ENCODE assay signal across 19 cellular contexts in the genomic region with DNA sequence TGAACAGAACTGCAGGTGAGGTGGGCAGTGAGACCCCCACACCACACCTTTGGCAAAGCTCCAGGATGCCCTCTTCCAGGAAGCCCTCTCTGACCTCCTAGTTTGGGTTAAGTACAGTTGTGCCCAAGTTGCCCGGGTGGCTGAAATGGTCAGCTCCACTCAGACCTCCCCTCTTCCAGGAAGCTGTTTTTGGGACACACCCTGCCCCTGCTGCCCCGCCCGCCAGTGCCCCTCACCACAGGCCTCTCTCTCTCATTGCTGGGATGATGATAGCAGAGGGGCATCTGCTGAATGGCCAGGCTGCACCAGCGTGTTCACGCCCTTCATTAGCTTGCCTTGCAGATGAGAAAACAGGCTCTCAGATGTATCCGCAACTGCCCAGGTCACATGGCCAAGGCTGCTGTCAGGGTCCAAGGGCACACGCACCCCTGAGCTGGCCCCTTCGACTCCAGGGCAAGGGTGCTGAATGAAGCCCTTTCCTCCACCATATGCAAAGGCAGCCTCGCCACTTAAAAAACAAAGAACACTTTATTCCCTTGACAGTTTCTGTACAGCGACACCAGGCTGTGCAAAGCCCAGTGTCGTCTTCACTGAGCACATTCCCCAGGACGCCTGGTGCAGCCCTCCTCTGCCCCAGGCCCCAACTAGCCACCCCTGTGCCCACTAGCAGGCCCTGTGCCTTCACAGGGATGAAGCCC. TPM values are rescaled to one million over a fixed set of nuclear protein-coding genes. Genes with fewer than 3 reads are reported as not detected.
DNase-seq lines count a peak whose midpoint lies in the region; ATAC-seq and TF ChIP-seq lines count a peak whose summit lies in the region.
"Had no signal": no experiment of that assay in that cellular context is flagged by ENCODE, and none has a peak within 500 bp of the region (broad histone marks: within the 10 kb centered on the region; RNA-seq: fewer than 3 reads in every experiment).

No MANE protein-coding gene starts in this region.

- peaks cover 42% of the 10 kb centered on the region for H3K4me1 ChIP-seq in suprapubic skin
- peaks cover 17 to 51% (median 34%) of the 10 kb centered on the region in 4 donors for H3K4me1 ChIP-seq in esophagus muscularis mucosa

- TF ChIP-seq EP300 in suprapubic skin (IDR thresholded peaks at IDR 0.05) (no peak), esophagus muscularis mucosa (IDR thresholded peaks at IDR 0.05) (no peak)

- H3K27me3 ChIP-seq in suprapubic skin (no peaks in the 10 kb centered on the region), esophagus muscularis mucosa (no peaks in the 10 kb centered on the region)

- H3K27ac ChIP-seq in angular gyrus (ENCODE audit: low read depth, low read length) (peak overlapping the region; percentile 19), suprapubic skin (no peak overlapping the region), esophagus muscularis mucosa (replicated peaks in 1 of 4) (no peak overlapping the region)
- H3K27ac ChIP-seq: 22Rv1 had no signal

- TF ChIP-seq CTCF in suprapubic skin (IDR thresholded peaks at IDR 0.05) (no peak), esophagus muscularis mucosa (IDR thresholded peaks at IDR 0.05) (no peak)

- H3K4me3 ChIP-seq in suprapubic skin = no peak overlapping the region
- no peak overlapping the region for H3K4me3 ChIP-seq in esophagus muscularis mucosa
- H3K4me3 ChIP-seq: mucosa of descending colon had no signal

- H3K9me3 ChIP-seq in suprapubic skin (no peaks in the 10 kb centered on the region), esophagus muscularis mucosa (no peaks in the 10 kb centered on the region)
- H3K9me3 ChIP-seq: mucosa of descending colon had no signal

- TF ChIP-seq POLR2A in suprapubic skin (IDR thresholded peaks at IDR 0.05) (no peak), esophagus muscularis mucosa (IDR thresholded peaks at IDR 0.05; ENCODE audit: low read depth) (no peak), GM18505 (IDR thresholded peaks at IDR 0.05; ENCODE audit: borderline replicate concordance, extremely low read depth, insufficient read depth, insufficient read length) (no peak)

- intact Hi-C loops in esophagus muscularis mucosa (cut with DNase I) = no loop called here

- DNase-seq in NCI-H526 (lab: John Stamatoyannopoulos, UW) (peak; percentile 57 to 75), NCI-H526 treated with DMSO at 0.1 percent for 48 hours (lab: John Stamatoyannopoulos, UW) (no peak), mesenteric fat pad (ENCODE audit: low spot score) (peak; percentile 47), suprapubic skin (ENCODE audit: low spot score in 2 of 2) (peak; percentile 50 to 71), esophagus muscularis mucosa (ENCODE audit: extremely low spot score) (no peak)
- DNase-seq: activated gamma-delta T cell; amygdala; kidney glomerular epithelial cell; mucosa of descending colon; NCI-H2029 treated with DMSO at 0.1 percent for 48 hours; occipital lobe; stimulated activated CD4-positive, alpha-beta T cell treated with anti-CD3 and anti-CD28 coated beads, Interleukin-1b, Interleukin-23, amount 100 ng/mL, for 48 hours had no signal

- no peak for ATAC-seq in GM18505 (IDR thresholded peaks at IDR 0.05; ENCODE audit: unreplicated experiment)
- ATAC-seq in HG03442 (IDR thresholded peaks at IDR 0.05; ENCODE audit: unreplicated experiment) = no peak
- ATAC-seq: mucosa of descending colon had no signal

- 86% methylated on average over 12 of the region's 12 CpGs for WGBS in suprapubic skin
- WGBS in esophagus muscularis mucosa = 95% methylated on average over 8 of the region's 12 CpGs

- peaks cover 31% of the 10 kb centered on the region for H3K36me3 ChIP-seq in suprapubic skin
- peaks cover 10 to 40% (median 32%) of the 10 kb centered on the region in 4 donors for H3K36me3 ChIP-seq in esophagus muscularis mucosa

RNA-seq across cellular contexts. Expression of a gene that starts 15.5 kb away (rescaled TPM):
- total RNA-seq in mesenteric fat pad = 20.0 TPM
- total RNA-seq in suprapubic skin = 100 to 1,000 TPM in 3 of 4 donors, 10 to 100 TPM in 1; 88.1 to 254 (median 120) TPM
- 10 to 100 TPM; 37.4 to 63.0 (median 49.2) TPM for total RNA-seq in esophagus muscularis mucosa

RNA-seq across cellular contexts. Expression of a gene that starts 32.4 kb away (rescaled TPM):
- total RNA-seq in mesenteric fat pad = not detected
- total RNA-seq in suprapubic skin = 1 to 10 TPM in 1 of 4 donors, under 1 TPM in 1, not detected in 2; 0.30 to 1.4 TPM
- not detected for total RNA-seq in esophagus muscularis mucosa
- total RNA-seq: activated CD8-positive, alpha-beta memory T cell treated with anti-CD3 and anti-CD28 coated beads for 36 hours; H4; NCI-H460; occipital lobe had no signal

RNA-seq across cellular contexts. Expression of a gene that starts 51.8 kb away (rescaled TPM):
- total RNA-seq in mesenteric fat pad (61.3 TPM), suprapubic skin (10 to 100 TPM; 42.1 to 56.3 (median 48.9) TPM), esophagus muscularis mucosa (10 to 100 TPM; 54.8 to 83.4 (median 62.7) TPM)

Comparison
In these comparisons a context has a peak if more than half of its experiments do, and no peak if none do; other contexts are left out.
1. DNase-seq: peak in NCI-H526 (2 of 2), mesenteric fat pad (single experiment) and suprapubic skin (2 of 2); none in NCI-H526 treated with DMSO at 0.1 percent for 48 hours (single experiment) and esophagus muscularis mucosa (single experiment).